Comparison of ENCODE assay signal across 28 cellular contexts in the genomic region with DNA sequence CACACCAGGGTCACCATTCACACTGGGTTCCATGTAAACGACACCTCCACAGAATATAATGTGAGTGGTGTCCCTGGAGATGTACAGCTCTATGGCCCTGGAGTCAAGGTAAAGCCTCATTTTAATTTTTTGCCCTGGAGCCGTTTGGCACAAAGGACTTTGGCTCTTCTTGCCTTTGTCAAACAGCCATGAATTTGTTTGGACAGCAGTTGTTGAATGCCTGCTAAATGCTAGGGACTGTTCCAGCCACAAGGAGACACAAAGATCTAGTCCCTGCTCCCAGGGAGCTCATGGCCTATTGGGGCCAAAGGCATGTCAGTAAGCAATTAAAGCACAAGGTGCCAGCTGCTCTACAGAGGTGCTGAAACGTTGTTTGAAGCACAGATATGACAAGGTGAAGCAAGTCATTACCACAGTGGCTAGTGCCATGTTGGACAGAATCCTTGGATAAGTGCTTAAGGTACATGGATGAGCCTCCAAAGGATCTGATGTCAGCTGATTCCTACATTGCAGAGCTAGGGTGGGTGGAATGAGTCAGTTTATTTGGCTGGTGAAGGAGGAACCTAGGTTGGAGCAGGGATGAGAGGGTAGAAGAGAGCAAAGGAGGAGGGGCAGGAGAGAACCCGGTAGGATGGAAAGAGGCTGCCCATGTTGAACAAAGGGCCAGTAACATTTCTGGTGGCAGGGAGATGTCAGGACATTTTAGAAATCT.
DNase-seq lines count a peak whose midpoint lies in the region; ATAC-seq and TF ChIP-seq lines count a peak whose summit lies in the region.
"Had no signal": no experiment of that assay in that cellular context is flagged by ENCODE, and none has a peak within 500 bp of the region (broad histone marks: within the 10 kb centered on the region; RNA-seq: fewer than 3 reads in every experiment).

No MANE protein-coding gene starts in this region.

- ATAC-seq in right cardiac atrium = peak; percentile 9 to 59
- ATAC-seq: esophagus mucosa, T-cell, WTC11 had no signal

- no peaks in the 10 kb centered on the region for H4K20me1 ChIP-seq in mammary epithelial cell (ENCODE audit: insufficient read depth, low read length)
- H4K20me1 ChIP-seq: BLaER1 had no signal

- no TSS peak for BruUV-seq in mammary epithelial cell (replicated peaks; lab: Mats Ljungman, UMichigan)

- H3K4me1 ChIP-seq in mammary epithelial cell (ENCODE audit: insufficient read depth, low read length) = no peaks in the 10 kb centered on the region
- H3K4me1 ChIP-seq in right cardiac atrium (ENCODE audit: control insufficient read depth, insufficient read depth, low read length) = no peaks in the 10 kb centered on the region
- H3K4me1 ChIP-seq: BLaER1 had no signal

- no peaks in the 10 kb centered on the region for H3K79me2 ChIP-seq in mammary epithelial cell (ENCODE audit: insufficient read depth, low read length)

- H3K9me3 ChIP-seq in mammary epithelial cell (replicated peaks; ENCODE audit: insufficient read depth, low read length) = no peaks in the 10 kb centered on the region
- H3K9me3 ChIP-seq in right cardiac atrium (ENCODE audit: control insufficient read depth, low read length) = no peaks in the 10 kb centered on the region
- H3K9me3 ChIP-seq: BLaER1 had no signal

- no peak overlapping the region for H3K9ac ChIP-seq in mammary epithelial cell (ENCODE audit: insufficient read depth, low read length)
- H3K9ac ChIP-seq: BLaER1, KMS-11 had no signal

- CTCF ChIA-PET in mammary epithelial cell (lab: Charles Lee; ENCODE audit: low non-redundant PET) = no interaction called here

- no peaks in the 10 kb centered on the region for H3K36me3 ChIP-seq in mammary epithelial cell (ENCODE audit: insufficient read depth, low read length)
- H3K36me3 ChIP-seq: BLaER1, cardiac muscle cell had no signal

- H3K4me3 ChIP-seq in LNCaP clone FGC (ENCODE audit: low read depth, low read length) = no peak overlapping the region
- no peak overlapping the region for H3K4me3 ChIP-seq in mammary epithelial cell (replicated peaks in 1 of 3; ENCODE audit: insufficient read depth in 1 of 3, low read depth in 2 of 3, low read length in 3 of 3)
- H3K4me3 ChIP-seq in right cardiac atrium (ENCODE audit: low read length) = no peak overlapping the region
- H3K4me3 ChIP-seq: BLaER1, cardiac muscle cell, smooth muscle cell had no signal

- H3K4me2 ChIP-seq in mammary epithelial cell (ENCODE audit: insufficient read depth, low read depth, low read length) = no peak overlapping the region
- H3K4me2 ChIP-seq: BLaER1, KMS-11, smooth muscle cell had no signal

- intact Hi-C loops in mammary epithelial cell (cut with micrococcal nuclease) (no loop called here), right cardiac atrium (cut with DNase I) (no loop called here)

- no peak overlapping the region for H3K27ac ChIP-seq in mammary epithelial cell (ENCODE audit: insufficient read depth, low read depth, low read length)
- H3K27ac ChIP-seq in right cardiac atrium (ENCODE audit: low read length) = no peak overlapping the region
- H3K27ac ChIP-seq: BLaER1, cardiac muscle cell, HL-60, KMS-11 had no signal

- TF ChIP-seq CTCF in LNCaP clone FGC (IDR thresholded peaks at IDR 0.05; ENCODE audit: control insufficient read depth, extremely low read depth, insufficient read depth) (no peak), mammary epithelial cell (conservative IDR thresholded peaks at IDR 0.05 in 1 of 2, IDR thresholded peaks at IDR 0.05 in 1 of 2; ENCODE audit: extremely low read depth in 1 of 2, insufficient read depth in 1 of 2, low read depth in 1 of 2, low read length in 2 of 2) (no peak)

- H3K27me3 ChIP-seq in mammary epithelial cell (ENCODE audit: insufficient read depth, low read length) (no peaks in the 10 kb centered on the region), right cardiac atrium (ENCODE audit: control insufficient read depth, insufficient read depth) (no peaks in the 10 kb centered on the region)
- H3K27me3 ChIP-seq: BLaER1, cardiac muscle cell had no signal

- H2AFZ ChIP-seq in mammary epithelial cell (ENCODE audit: low read depth, low read length) = no peak overlapping the region

- in situ Hi-C loops in G401 (cut with HindIII; ENCODE audit: low sequenced_read_pairs) = no loop called here
- in situ Hi-C loops in mammary epithelial cell (cut with MboI; ENCODE audit: low sequenced_read_pairs in 2 of 2) = no loop called here
- in situ Hi-C loops in KBM-7 (cut with MboI; ENCODE audit: low pct_unique_long_range_greater_than_20kb, low sequenced_read_pairs) = no loop called here

- DNase-seq in G401 (ENCODE audit: low spot score) (peak; percentile 40), LNCaP clone FGC (ENCODE audit: low read depth) (peak; percentile 80), mammary epithelial cell (peak; percentile 3), right cardiac atrium (no peak), SK-N-DZ (ENCODE audit: low spot score) (no peak), KBM-7 (no peak), NCI-H2196 (lab: John Stamatoyannopoulos, UW; ENCODE audit: unreplicated experiment) (no peak)
- no peak for DNase-seq in activated CD4-positive, alpha-beta T cell treated with anti-CD3 and anti-CD28 coated beads, Interleukin-2, amount 50 U/mL, for 4 hours
- DNase-seq: activated CD4-positive, alpha-beta T cell treated with anti-CD3 and anti-CD28 coated beads, Interleukin-2, amount 10 ng/mL, durations not matched to agents 24 days and 14 days; activated gamma-delta T cell; activated naive CD8-positive, alpha-beta T cell treated with anti-CD3 and anti-CD28 coated beads for 36 hours; activated T-cell treated with anti-CD3 and anti-CD28 coated beads, Interleukin-2, amount 50 U/mL, for 24 hours; anterior cingulate cortex; dermis blood vessel endothelial cell; DMS153; endodermal cell; NCI-H2171; NCI-H524 treated with DMSO at 0.1 percent for 48 hours; retina; stimulated activated naive CD4-positive, alpha-beta T cell treated with Interleukin-2 at 50 U/mL for 16 hours; T-cell had no signal

- dilution Hi-C loops in mammary epithelial cell (cut with HindIII; ENCODE audit: low sequenced_read_pairs) = no loop called here

- WGBS in mammary epithelial cell (ENCODE audit: low coverage, missing lambda C conversion rate) = 40% methylated on average over 4 of the region's 4 CpGs
- 71% methylated on average over 4 of the region's 4 CpGs for WGBS in right cardiac atrium

Comparison
In these comparisons a context has a peak if more than half of its experiments do, and no peak if none do; other contexts are left out.
1. DNase-seq: peak in G401 (single experiment), LNCaP clone FGC (single experiment) and mammary epithelial cell (single experiment); none in right cardiac atrium (0 of 3), SK-N-DZ (single experiment), KBM-7 (single experiment), activated CD4-positive, alpha-beta T cell treated with anti-CD3 and anti-CD28 coated beads, Interleukin-2, amount 50 U/mL, for 4 hours (0 of 2) and NCI-H2196 (single experiment).